Comparison of ENCODE assay signal across 8 cellular contexts in genomic region chr12:97363693-97364092, GRCh38.
"Had no signal": no experiment of that assay in that cellular context is flagged by ENCODE, and none has a peak within 500 bp of the region (broad histone marks: within the 10 kb centered on the region; RNA-seq: fewer than 3 reads in every experiment).

No MANE protein-coding gene starts in this region.

- DNase-seq: GDM1, GF-D8 had no signal

- ATAC-seq: GM12878 had no signal

- FAIRE-seq: G401.6, GM12878, GM12891, GM12892, GM18507, GM19239 had no signal

- H3K4me3 ChIP-seq: GM12878 had no signal
